8 cellular contexts compared by ENCODE assay signal in the genomic region with DNA sequence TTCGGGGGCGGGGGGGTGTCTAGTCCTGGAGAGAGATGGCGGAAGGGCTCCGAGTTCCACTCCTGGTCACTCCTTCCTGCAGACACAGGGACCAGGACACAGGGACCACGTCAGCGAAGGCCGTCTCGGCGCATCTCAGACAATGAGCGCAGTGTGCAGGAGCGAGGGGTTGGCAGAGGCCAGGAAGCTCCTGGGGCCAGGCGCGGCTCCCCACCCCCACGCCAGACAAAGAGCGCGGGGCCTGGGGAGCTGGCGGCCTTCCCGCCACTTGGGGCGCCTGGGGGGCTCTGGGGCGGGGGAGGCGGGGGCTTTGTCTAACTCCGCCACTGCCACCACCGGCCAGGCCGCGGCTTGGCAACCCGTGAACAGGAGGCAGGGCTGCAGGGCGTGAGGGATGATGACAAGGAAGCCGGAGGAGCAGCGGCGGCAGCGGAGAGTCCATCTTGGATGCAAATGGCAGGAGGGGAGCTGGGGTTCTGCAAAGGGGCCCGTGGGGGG. TPM values are rescaled to one million over a fixed set of nuclear protein-coding genes. Genes with fewer than 3 reads are reported as not detected.
A peak's percentile ranks its signal among the peaks of the same experiment; 100 is the strongest.
DNase-seq lines count a peak whose midpoint lies in the region; ATAC-seq and TF ChIP-seq lines count a peak whose summit lies in the region.

No MANE protein-coding gene starts in this region.

- POLR2A ChIA-PET in RWPE1 (lab: Yijun Ruan, JAX; ENCODE audit: low non-redundant PET): no interaction called here
- POLR2A ChIA-PET in MCF 10A (lab: Yijun Ruan, JAX): interaction anchor here (0.7 to 1.8 kb wide), 9 partner anchors 9 to 512 kb away, joined by 3 to 8 read pairs (median 3); partner anchors contain the start of genes DDX55, MPHOSPH9, MTRFR and TMED2

- peaks cover 14% of the 10 kb centered on the region for H3K36me3 Mint-ChIP-seq in MCF 10A (ENCODE audit: insufficient read depth, unreplicated experiment)
- peaks cover 9% of the 10 kb centered on the region for H3K36me3 Mint-ChIP-seq in progenitor cell of endocrine pancreas (ENCODE audit: insufficient read depth)

- H3K27me3 Mint-ChIP-seq in MCF 10A (ENCODE audit: insufficient read depth, unreplicated experiment): no peaks in the 10 kb centered on the region
- H3K27me3 Mint-ChIP-seq in progenitor cell of endocrine pancreas: no peaks in the 10 kb centered on the region

- ATAC-seq in HG03521 (IDR thresholded peaks at IDR 0.05; ENCODE audit: unreplicated experiment) (no peak), GM18868 (IDR thresholded peaks at IDR 0.05; ENCODE audit: unreplicated experiment) (no peak)

- no peak for TF ChIP-seq CTCF in RWPE1 (conservative IDR thresholded peaks at IDR 0.05; ENCODE audit: low read depth)
- no peak for TF ChIP-seq CTCF in MCF 10A (IDR thresholded peaks at IDR 0.05; ENCODE audit: unreplicated experiment)
- TF ChIP-seq CTCF in progenitor cell of endocrine pancreas (IDR thresholded peaks at IDR 0.05; ENCODE audit: unreplicated experiment): peak; percentile 50

- BruUV-seq in MCF 10A (replicated peaks; lab: Mats Ljungman, UMichigan): no TSS peak

- peak overlapping the region; percentile 80 for H3K4me3 Mint-ChIP-seq in MCF 10A (ENCODE audit: unreplicated experiment)
- H3K4me3 Mint-ChIP-seq in progenitor cell of endocrine pancreas (ENCODE audit: low read depth): peak overlapping the region; percentile 95

- intact Hi-C loops in MCF 10A (cut with micrococcal nuclease): no loop called here

- H3K4me1 Mint-ChIP-seq in MCF 10A (ENCODE audit: insufficient read depth, unreplicated experiment): peaks cover 11% of the 10 kb centered on the region
- peaks cover 19% of the 10 kb centered on the region for H3K4me1 Mint-ChIP-seq in progenitor cell of endocrine pancreas (ENCODE audit: low read depth)

- H3K27ac Mint-ChIP-seq in MCF 10A (ENCODE audit: low read depth, unreplicated experiment): peak overlapping the region; percentile 64
- H3K27ac Mint-ChIP-seq in progenitor cell of endocrine pancreas: peak overlapping the region; percentile 99

- H3K9me3 Mint-ChIP-seq in MCF 10A (ENCODE audit: unreplicated experiment) (no peaks in the 10 kb centered on the region), progenitor cell of endocrine pancreas (ENCODE audit: low read depth) (no peaks in the 10 kb centered on the region)

- peak in 5 of 6 experiments; percentile 17 to 44 (median 33) for DNase-seq in stimulated activated naive CD4-positive, alpha-beta T cell (lab: John Stamatoyannopoulos, UW)
- no peak for DNase-seq in stimulated activated naive CD4-positive, alpha-beta T cell treated with Interleukin-2 at 50 U/mL for 16 hours (lab: John Stamatoyannopoulos, UW)
- DNase-seq in RWPE1 (ENCODE audit: low spot score) (no peak), MCF 10A (ENCODE audit: unreplicated experiment) (no peak), hypothalamus (lab: John Stamatoyannopoulos, UW) (peak in 49 of 51 donors; percentile 49 to 99 (median 87)), progenitor cell of endocrine pancreas (ENCODE audit: low spot score, unreplicated experiment) (peak; percentile 69)

- peak overlapping the region; percentile 83 for H3K27ac ChIP-seq in RWPE1

- CTCF ChIA-PET in RWPE1 (lab: Yijun Ruan, JAX) (interaction anchor here (0.5 to 0.7 kb wide), 2 partner anchors 24 to 482 kb away, joined by 4 to 6 read pairs; no protein-coding TSS in a partner anchor), MCF 10A (lab: Yijun Ruan, JAX) (interaction anchor here (0.6 to 1.8 kb wide), 6 partner anchors 10 to 314 kb away, joined by 3 to 8 read pairs (median 4); partner anchors contain the start of genes SBNO1 and TMED2)

RNA-seq across cellular contexts. Expression of gene CDK2AP1, which starts 2.2 kb away (rescaled TPM):
- 84.6 and 88.6 TPM in 2 replicates for total RNA-seq in MCF 10A (2022)
- 182 and 184 TPM in 2 replicates for total RNA-seq in progenitor cell of endocrine pancreas

RNA-seq across cellular contexts. Expression of gene MTRFR, which starts 36.2 kb away (rescaled TPM):
- total RNA-seq in MCF 10A (2022) (21.9 and 26.5 TPM in 2 replicates), progenitor cell of endocrine pancreas (15.1 and 16.3 TPM in 2 replicates)

RNA-seq across cellular contexts. Expression of gene MPHOSPH9, which starts 36.5 kb away (rescaled TPM):
- total RNA-seq in MCF 10A (2022) (27.5 and 40.4 TPM in 2 replicates), progenitor cell of endocrine pancreas (36.7 and 39.3 TPM in 2 replicates)

Comparison
In these comparisons a context has a peak if more than half of its experiments do, and no peak if none do; other contexts are left out.
1. DNase-seq: peak in stimulated activated naive CD4-positive, alpha-beta T cell (5 of 6), hypothalamus (49 of 51) and progenitor cell of endocrine pancreas (single experiment); none in stimulated activated naive CD4-positive, alpha-beta T cell treated with Interleukin-2 at 50 U/mL for 16 hours (single experiment), RWPE1 (single experiment) and MCF 10A (single experiment).